Comparison of ENCODE assay signal across 1 cellular context in the genomic region with DNA sequence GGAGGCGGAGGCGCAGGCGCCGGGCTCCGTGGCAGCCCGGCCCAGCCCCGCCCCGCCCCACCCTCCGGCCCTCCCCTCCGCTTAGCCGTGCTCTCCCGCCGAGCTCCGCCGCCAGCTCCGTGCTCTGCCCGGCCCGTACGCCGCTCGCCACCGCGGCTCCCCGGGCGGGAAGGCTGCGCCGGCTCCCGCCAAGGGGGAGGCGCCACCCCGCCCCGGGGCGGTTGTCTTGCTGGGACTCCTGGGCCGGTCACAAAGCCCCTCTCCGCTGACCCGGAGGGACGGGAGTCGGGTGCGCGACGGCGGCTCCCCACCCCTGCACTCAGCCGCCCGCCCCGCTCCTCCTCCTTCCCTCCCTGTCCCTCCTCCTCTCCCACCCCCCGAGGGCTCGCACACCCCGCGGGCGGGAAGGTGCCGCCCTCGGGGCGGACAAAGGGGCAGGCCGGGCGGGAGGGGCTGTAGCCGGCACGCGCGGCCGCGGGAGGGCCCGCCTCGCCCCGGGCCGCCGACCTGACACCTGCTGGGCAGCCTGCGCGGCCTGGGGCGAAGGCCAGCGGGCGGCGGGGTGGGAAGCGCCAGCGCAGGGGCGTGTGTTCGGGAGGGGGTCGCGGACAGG.
TF ChIP-seq lines count a peak whose summit lies in the region.

No MANE protein-coding gene starts in this region.

TF ChIP-seq in H1, 55 proteins besides CTCF, POLR2A, EP300 and RAD21 (continued from another document):
- no peak for TF ChIP-seq BACH1 (IDR thresholded peaks at IDR 0.05; ENCODE audit: low read length)
- TF ChIP-seq, protein P1, sequence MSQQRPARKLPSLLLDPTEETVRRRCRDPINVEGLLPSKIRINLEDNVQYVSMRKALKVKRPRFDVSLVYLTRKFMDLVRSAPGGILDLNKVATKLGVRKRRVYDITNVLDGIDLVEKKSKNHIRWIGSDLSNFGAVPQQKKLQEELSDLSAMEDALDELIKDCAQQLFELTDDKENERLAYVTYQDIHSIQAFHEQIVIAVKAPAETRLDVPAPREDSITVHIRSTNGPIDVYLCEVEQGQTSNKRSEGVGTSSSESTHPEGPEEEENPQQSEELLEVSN (IDR thresholded peaks at IDR 0.05) = 0 out of 2 replicates have a peak, but pooled peaks have one; percentile 13
- no peak for TF ChIP-seq SRF (IDR thresholded peaks at IDR 0.05; ENCODE audit: low read depth, low read length)
- TF ChIP-seq, protein P2, sequence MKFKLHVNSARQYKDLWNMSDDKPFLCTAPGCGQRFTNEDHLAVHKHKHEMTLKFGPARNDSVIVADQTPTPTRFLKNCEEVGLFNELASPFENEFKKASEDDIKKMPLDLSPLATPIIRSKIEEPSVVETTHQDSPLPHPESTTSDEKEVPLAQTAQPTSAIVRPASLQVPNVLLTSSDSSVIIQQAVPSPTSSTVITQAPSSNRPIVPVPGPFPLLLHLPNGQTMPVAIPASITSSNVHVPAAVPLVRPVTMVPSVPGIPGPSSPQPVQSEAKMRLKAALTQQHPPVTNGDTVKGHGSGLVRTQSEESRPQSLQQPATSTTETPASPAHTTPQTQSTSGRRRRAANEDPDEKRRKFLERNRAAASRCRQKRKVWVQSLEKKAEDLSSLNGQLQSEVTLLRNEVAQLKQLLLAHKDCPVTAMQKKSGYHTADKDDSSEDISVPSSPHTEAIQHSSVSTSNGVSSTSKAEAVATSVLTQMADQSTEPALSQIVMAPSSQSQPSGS (IDR thresholded peaks at IDR 0.05; ENCODE audit: low read length) = no peak
- no peak for TF ChIP-seq HDAC2 (IDR thresholded peaks at IDR 0.05; ENCODE audit: borderline replicate concordance in 1 of 2, low read depth in 2 of 2, low read length in 2 of 2)
- TF ChIP-seq BRCA1 (IDR thresholded peaks at IDR 0.05; ENCODE audit: low read depth, low read length) = no peak
- no peak for TF ChIP-seq GTF2F1 (IDR thresholded peaks at IDR 0.05; ENCODE audit: borderline replicate concordance, low read depth, low read length)
- no peak for TF ChIP-seq ZNF274 (IDR thresholded peaks at IDR 0.05; ENCODE audit: borderline replicate concordance, extremely low read depth, low read length)
- TF ChIP-seq RFX5 (IDR thresholded peaks at IDR 0.05; ENCODE audit: borderline replicate concordance, low read depth, low read length) = no peak
- TF ChIP-seq HDAC6 (IDR thresholded peaks at IDR 0.05; ENCODE audit: low read depth, low read length) = no peak
- TF ChIP-seq, protein P3, sequence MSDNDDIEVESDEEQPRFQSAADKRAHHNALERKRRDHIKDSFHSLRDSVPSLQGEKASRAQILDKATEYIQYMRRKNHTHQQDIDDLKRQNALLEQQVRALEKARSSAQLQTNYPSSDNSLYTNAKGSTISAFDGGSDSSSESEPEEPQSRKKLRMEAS (IDR thresholded peaks at IDR 0.05) = no peak
- TF ChIP-seq SIX5 (IDR thresholded peaks at IDR 0.05; ENCODE audit: low read depth, low read length) = no peak
- peak; percentile 78 for TF ChIP-seq KDM4A (IDR thresholded peaks at IDR 0.05; ENCODE audit: low read depth, low read length, severe bottlenecking)
- TF ChIP-seq PHF8 (conservative IDR thresholded peaks at IDR 0.05; ENCODE audit: low read depth, low read length) = peak; percentile 29; the same call in 1 of the 2 replicates
- no peak for TF ChIP-seq EZH2 (IDR thresholded peaks at IDR 0.05; ENCODE audit: low read depth, low read length, severe bottlenecking)
- TF ChIP-seq SAP30 (IDR thresholded peaks at IDR 0.05; ENCODE audit: insufficient read depth, insufficient replicate concordance, low read length) = no peak
- TF ChIP-seq KDM1A (IDR thresholded peaks at IDR 0.05; ENCODE audit: borderline replicate concordance, low read length) = no peak
- TF ChIP-seq RXRA (IDR thresholded peaks at IDR 0.05; ENCODE audit: insufficient read depth, low read depth, low read length) = no peak
- no peak for TF ChIP-seq CBX8 (IDR thresholded peaks at IDR 0.05; ENCODE audit: borderline replicate concordance, low read depth, low read length)
